20 cellular contexts compared by ENCODE assay signal in the genomic region with DNA sequence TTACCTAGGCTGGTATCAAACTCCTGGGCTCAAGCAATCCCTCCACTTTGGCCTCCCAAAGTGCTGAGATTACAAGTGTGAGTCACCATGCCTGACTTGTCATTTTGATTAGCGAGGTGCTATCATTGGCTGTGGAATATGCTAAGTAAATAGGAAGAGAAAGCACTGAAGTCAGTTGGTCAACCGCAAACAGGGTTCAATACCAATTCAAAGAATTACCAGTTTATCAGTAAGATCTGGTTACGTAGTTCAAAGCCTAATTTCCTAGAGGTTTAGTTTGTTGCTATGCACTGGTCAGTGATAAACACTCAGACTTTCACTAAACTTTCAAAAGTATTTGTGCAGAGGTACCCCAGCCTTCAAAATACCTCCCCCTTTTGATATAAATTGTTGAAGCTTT. TPM values are rescaled to one million over a fixed set of nuclear protein-coding genes. Genes with fewer than 3 reads are reported as not detected.
DNase-seq lines count a peak whose midpoint lies in the region; ATAC-seq, FAIRE-seq and TF ChIP-seq lines count a peak whose summit lies in the region.
"Had no signal": no experiment of that assay in that cellular context is flagged by ENCODE, and none has a peak within 500 bp of the region (broad histone marks: within the 10 kb centered on the region; RNA-seq: fewer than 3 reads in every experiment).

No MANE protein-coding gene starts in this region.

- H3K9me3 ChIP-seq in PC-3 (ENCODE audit: low read length): no peaks in the 10 kb centered on the region
- H3K9me3 ChIP-seq: ascending aorta, gastroesophageal sphincter, uterus had no signal

- H3K79me2 ChIP-seq in PC-3 (ENCODE audit: low read length): no peaks in the 10 kb centered on the region

- no peaks in the 10 kb centered on the region for H3K27me3 Mint-ChIP-seq in natural killer cell (ENCODE audit: low read depth in 2 of 2)
- H3K27me3 Mint-ChIP-seq: activated CD8-positive, alpha-beta T cell treated with anti-CD3 and anti-CD28 coated beads for 36 hours had no signal

- no peak for FAIRE-seq in bronchial epithelial cell (lab: Jason Lieb, UNC)
- FAIRE-seq: GM19239 had no signal

- 0 out of 2 replicates have a peak, but pooled peaks cover 4% of the 10 kb centered on the region for H3K4me1 ChIP-seq in PC-3 (ENCODE audit: insufficient read depth, low read length)
- H3K4me1 ChIP-seq: ascending aorta, gastroesophageal sphincter, uterus had no signal

- POLR2A ChIA-PET in PC-3 (lab: Charles Lee; ENCODE audit: unreplicated experiment): no interaction called here

- DNase-seq in NOMO-1 treated with DMSO at 0.1 percent for 48 hours (lab: John Stamatoyannopoulos, UW; ENCODE audit: unreplicated experiment): peak; percentile 16
- no peak for DNase-seq in NOMO-1 treated with dmso at 0.1 percent for 144 hours (lab: John Stamatoyannopoulos, UW; ENCODE audit: unreplicated experiment)
- DNase-seq in PC-3: peak; percentile 45
- peak; percentile 26 for DNase-seq in bronchial epithelial cell (ENCODE audit: low read depth)
- DNase-seq in natural killer cell: no peak
- DNase-seq in GM19238 (ENCODE audit: insufficient read length, low spot score): no peak
- DNase-seq in SIG-M5 treated with dmso at 0.1 percent for 504 hours (lab: John Stamatoyannopoulos, UW; ENCODE audit: unreplicated experiment): no peak
- DNase-seq in stimulated activated CD8-positive, alpha-beta memory T cell treated with anti-CD3 and anti-CD28 coated beads, Interleukin-4, amount 100 ng/mL, for 48 hours: no peak
- DNase-seq: 8988T; activated CD8-positive, alpha-beta T cell treated with anti-CD3 and anti-CD28 coated beads for 36 hours; activated gamma-delta T cell; CD8-positive, alpha-beta T cell; GF-D8; NCI-H1694; NCI-H510A treated with DMSO at 0.1 percent for 48 hours; stimulated activated naive CD8-positive, alpha-beta T cell treated with anti-CD3 and anti-CD28 coated beads, Interleukin-15, Interleukin-2, amounts not matched to agents 100 U/mL and 50 U/mL, for 24 hours; uterus had no signal

- peaks cover 7% of the 10 kb centered on the region; the same call in 1 of the 2 replicates for H3K36me3 ChIP-seq in PC-3 (ENCODE audit: low read depth, low read length)
- H3K36me3 ChIP-seq in bronchial epithelial cell (ENCODE audit: control insufficient read depth, insufficient read depth, low read length): peaks cover 7% of the 10 kb centered on the region
- H3K36me3 ChIP-seq: uterus had no signal

- no peak overlapping the region for H3K4me3 Mint-ChIP-seq in natural killer cell
- H3K4me3 Mint-ChIP-seq: activated CD8-positive, alpha-beta T cell treated with anti-CD3 and anti-CD28 coated beads for 36 hours; CD8-positive, alpha-beta T cell had no signal

- H3K9me2 ChIP-seq in PC-3 (replicated peaks; ENCODE audit: low read length): no peaks in the 10 kb centered on the region

- no peaks in the 10 kb centered on the region for H3K9me3 Mint-ChIP-seq in natural killer cell
- H3K9me3 Mint-ChIP-seq: activated CD8-positive, alpha-beta T cell treated with anti-CD3 and anti-CD28 coated beads for 36 hours; CD8-positive, alpha-beta T cell had no signal

- H3K4me2 ChIP-seq in PC-3 (ENCODE audit: low read length): no peak overlapping the region

- H3K9ac ChIP-seq in PC-3 (ENCODE audit: low read length): no peak overlapping the region

- H3K27ac ChIP-seq in PC-3 (ENCODE audit: low read length): no peak overlapping the region
- H3K27ac ChIP-seq: ascending aorta, gastroesophageal sphincter, uterus had no signal

- H3F3A ChIP-seq in PC-3 (ENCODE audit: low read length, unreplicated experiment): no peaks in the 10 kb centered on the region

- CTCF ChIA-PET in PC-3 (lab: Charles Lee): no interaction called here

- H3K4me3 ChIP-seq in PC-3 (ENCODE audit: low read length) (no peak overlapping the region), bronchial epithelial cell (ENCODE audit: low read depth, low read length) (no peak overlapping the region)
- H3K4me3 ChIP-seq: ascending aorta, gastroesophageal sphincter, uterus had no signal

- no peak overlapping the region for H2AFZ ChIP-seq in PC-3 (ENCODE audit: low read length)

- TF ChIP-seq CTCF in PC-3 (conservative IDR thresholded peaks at IDR 0.05; ENCODE audit: low read depth, low read length) (no peak), bronchial epithelial cell (IDR thresholded peaks at IDR 0.05; ENCODE audit: insufficient read depth, low read length, severe bottlenecking) (no peak), natural killer cell (IDR thresholded peaks at IDR 0.05) (no peak)

- H3K27ac Mint-ChIP-seq in natural killer cell: no peak overlapping the region
- H3K27ac Mint-ChIP-seq: activated CD8-positive, alpha-beta T cell treated with anti-CD3 and anti-CD28 coated beads for 36 hours; CD8-positive, alpha-beta T cell had no signal

- BruUV-seq in PC-3 (replicated peaks; lab: Mats Ljungman, UMichigan): no TSS peak

- intact Hi-C loops in PC-3 (cut with micrococcal nuclease): no loop called here
- intact Hi-C loops in natural killer cell (cut with micrococcal nuclease): no loop called here

- H3K36me3 Mint-ChIP-seq in natural killer cell: no peaks in the 10 kb centered on the region

- H3K27me3 ChIP-seq in PC-3 (ENCODE audit: low read length) (no peaks in the 10 kb centered on the region), bronchial epithelial cell (ENCODE audit: control insufficient read depth, insufficient read depth, low read length) (no peaks in the 10 kb centered on the region)
- H3K27me3 ChIP-seq: ascending aorta, gastroesophageal sphincter, uterus had no signal

- no peak for ATAC-seq in PC-3
- ATAC-seq in natural killer cell: peak in 2 of 3 donors; percentile 15 to 42
- ATAC-seq: activated CD8-positive, alpha-beta T cell treated with anti-CD3 and anti-CD28 coated beads for 36 hours; CD8-positive, alpha-beta T cell; gastroesophageal sphincter; stimulated activated naive CD8-positive, alpha-beta T cell treated with anti-CD3 and anti-CD28 coated beads, Interleukin-15, Interleukin-2, amounts not matched to agents 100 U/mL and 50 U/mL, for 24 hours had no signal

- H4K20me1 ChIP-seq in PC-3 (ENCODE audit: low read length): no peaks in the 10 kb centered on the region

- peaks cover 14 to 25% of the 10 kb centered on the region in 2 donors for H3K4me1 Mint-ChIP-seq in natural killer cell

RNA-seq across cellular contexts. Expression of a gene that starts 29.5 kb away (rescaled TPM):
- total RNA-seq in PC-3 (2014; rRNA removed) (27.3 and 36.4 TPM in 2 replicates), bronchial epithelial cell (36.2 and 47.4 TPM in 2 replicates), natural killer cell (10 to 100 TPM; 27.6 to 39.3 (median 35.2) TPM)

RNA-seq across cellular contexts. Expression of a gene that starts 29.5 kb away (rescaled TPM):
- total RNA-seq in PC-3 (2014; rRNA removed) (4.2 and 4.7 TPM in 2 replicates), bronchial epithelial cell (5.5 and 7.7 TPM in 2 replicates), natural killer cell (10 to 100 TPM in 2 of 3 donors, 1 to 10 TPM in 1; 8.8 to 12.6 (median 12.0) TPM)

RNA-seq across cellular contexts. Expression of a gene that starts 46.3 kb away (rescaled TPM):
- total RNA-seq in PC-3 (2014; rRNA removed): 174 and 184 TPM in 2 replicates
- 114 and 155 TPM in 2 replicates for total RNA-seq in bronchial epithelial cell
- total RNA-seq in natural killer cell: 10 to 100 TPM; 32.4 to 38.2 (median 37.9) TPM

Comparison
In these comparisons a context has a peak if more than half of its experiments do, and no peak if none do; other contexts are left out.
1. DNase-seq: peak in NOMO-1 treated with DMSO at 0.1 percent for 48 hours (single experiment), PC-3 (single experiment) and bronchial epithelial cell (single experiment); none in NOMO-1 treated with dmso at 0.1 percent for 144 hours (single experiment), natural killer cell (single experiment), GM19238 (single experiment), SIG-M5 treated with dmso at 0.1 percent for 504 hours (single experiment) and stimulated activated CD8-positive, alpha-beta memory T cell treated with anti-CD3 and anti-CD28 coated beads, Interleukin-4, amount 100 ng/mL, for 48 hours (single experiment).